ENCODE assay signal across 9 cellular contexts in the genomic region with DNA sequence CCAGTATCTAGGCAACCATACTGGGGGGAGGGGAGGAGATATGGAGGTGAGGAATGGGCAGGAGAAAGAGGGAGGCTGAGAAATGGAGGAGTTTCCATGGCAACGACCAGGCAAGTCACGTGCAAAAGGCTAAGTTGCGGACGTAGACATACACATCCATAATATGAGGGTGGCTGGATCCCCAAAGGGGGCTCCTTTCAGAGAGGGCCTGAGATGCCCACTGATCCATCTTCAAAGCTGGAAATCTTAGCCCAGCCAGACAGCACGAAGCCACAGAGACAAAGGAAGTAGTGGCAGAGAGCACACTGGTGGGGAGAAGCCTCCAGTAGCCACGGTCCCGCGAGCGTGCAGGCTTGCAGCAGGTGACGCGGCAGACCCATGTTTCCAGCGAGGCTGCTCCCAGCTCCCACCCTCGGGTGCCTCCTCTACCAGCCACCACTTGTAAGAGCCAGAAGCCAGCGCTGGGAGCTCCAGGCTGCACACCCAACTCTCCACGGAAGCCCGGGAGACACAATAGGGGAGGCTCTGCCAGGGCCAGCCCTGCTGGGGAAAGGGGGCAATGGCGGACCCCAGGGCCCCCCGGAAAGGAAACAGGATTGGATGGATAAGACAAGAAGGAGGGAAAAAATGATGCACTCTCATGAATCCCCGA. TPM values are rescaled to one million over a fixed set of nuclear protein-coding genes. Genes with fewer than 3 reads are reported as not detected.
DNase-seq lines count a peak whose midpoint lies in the region; ATAC-seq and TF ChIP-seq lines count a peak whose summit lies in the region.
"Had no signal": no experiment of that assay in that cellular context is flagged by ENCODE, and none has a peak within 500 bp of the region (broad histone marks: within the 10 kb centered on the region; RNA-seq: fewer than 3 reads in every experiment).

No MANE protein-coding gene starts in this region.

- H3K9me3 ChIP-seq in Peyer's patch = no peaks in the 10 kb centered on the region

- H3K27ac ChIP-seq in Peyer's patch (peak overlapping the region in 2 of 4 donors; percentile 62 to 79), coronary artery (peak overlapping the region in 1 of 2 donors; percentile 61)

- no peak for TF ChIP-seq POLR2A in Peyer's patch (IDR thresholded peaks at IDR 0.05)

- H3K4me3 ChIP-seq in H7 (ENCODE audit: insufficient read depth, low read depth, low read length) = peak overlapping the region; percentile 72
- peak overlapping the region; percentile 36 to 61 (median 43) for H3K4me3 ChIP-seq in Peyer's patch
- peak overlapping the region; percentile 74 for H3K4me3 ChIP-seq in coronary artery

- no peaks in the 10 kb centered on the region for H3K36me3 Mint-ChIP-seq in neural crest cell (ENCODE audit: low read depth)

- H3K27ac Mint-ChIP-seq in neural crest cell (ENCODE audit: unreplicated experiment) = peak overlapping the region; percentile 4

- H3K9me3 Mint-ChIP-seq in neural crest cell = no peaks in the 10 kb centered on the region

- H3K4me3 Mint-ChIP-seq in neural crest cell = peak overlapping the region; percentile 98

- H3K36me3 ChIP-seq in H7 (replicated peaks; ENCODE audit: control insufficient read depth, insufficient read depth, low read length) (no peaks in the 10 kb centered on the region), Peyer's patch (no peaks in the 10 kb centered on the region)

- peak; percentile 72 for DNase-seq in H7
- no peak for DNase-seq in Peyer's patch
- DNase-seq in coronary artery (ENCODE audit: low spot score) = peak; percentile 72
- no peak for DNase-seq in neural crest cell (ENCODE audit: low read depth, low spot score)
- DNase-seq in NCI-H187 treated with DMSO at 0.1 percent for 48 hours (lab: John Stamatoyannopoulos, UW) = no peak
- DNase-seq in NOMO-1 treated with dmso at 0.1 percent for 144 hours (lab: John Stamatoyannopoulos, UW; ENCODE audit: unreplicated experiment) = no peak
- no peak for DNase-seq in GM13977 (ENCODE audit: low spot score)

- peaks cover 34% of the 10 kb centered on the region for H3K27me3 Mint-ChIP-seq in neural crest cell (ENCODE audit: low read depth)

- peaks cover 0 to 19% (median 8%) of the 10 kb centered on the region in 4 donors for H3K4me1 ChIP-seq in Peyer's patch

- peaks cover 39% of the 10 kb centered on the region for H3K27me3 ChIP-seq in H7 (ENCODE audit: control insufficient read depth, insufficient read depth, low read length)
- peaks cover 0 to 7% of the 10 kb centered on the region in 2 donors for H3K27me3 ChIP-seq in Peyer's patch

- in situ Hi-C loops in GM13977 (cut with MboI; ENCODE audit: low pct_unique_long_range_greater_than_20kb, low sequenced_read_pairs, unreplicated experiment) = no loop called here

- peaks cover 44% of the 10 kb centered on the region for H3K4me1 Mint-ChIP-seq in neural crest cell

- TF ChIP-seq CTCF in Peyer's patch (IDR thresholded peaks at IDR 0.05) = no peak
- TF ChIP-seq CTCF in coronary artery (IDR thresholded peaks at IDR 0.05) = no peak
- TF ChIP-seq CTCF in neural crest cell (conservative IDR thresholded peaks at IDR 0.05) = no peak
- no peak for TF ChIP-seq CTCF in GM13977 (IDR thresholded peaks at IDR 0.05; ENCODE audit: extremely low read depth, insufficient read depth, missing control alignments)

- ATAC-seq in HG03457 (IDR thresholded peaks at IDR 0.05; ENCODE audit: unreplicated experiment) = no peak

RNA-seq across cellular contexts. Expression of gene FXYD6, which starts 0.9 kb away (rescaled TPM):
- total RNA-seq in H7 (2014; rRNA removed; shearing (Covaris generic)) = 17.8 and 32.8 TPM in 2 replicates
- total RNA-seq in Peyer's patch = 10 to 100 TPM in 3 of 4 donors, 1 to 10 TPM in 1; 5.1 to 41.3 (median 14.0) TPM
- 113 TPM in 2 replicates for total RNA-seq in neural crest cell
- total RNA-seq: bronchial epithelial cell had no signal

RNA-seq across cellular contexts. Expression of gene FXYD2, which starts 51.0 kb away (rescaled TPM):
- 0.07 and 0.66 TPM in 2 replicates for total RNA-seq in H7 (2014; rRNA removed; shearing (Covaris generic))
- total RNA-seq in Peyer's patch (1 to 10 TPM in 1 of 4 donors, under 1 TPM in 1, not detected in 2; 0.67 to 1.7 TPM), neural crest cell (0.18 and 0.26 TPM in 2 replicates)
- total RNA-seq: bronchial epithelial cell had no signal

RNA-seq across cellular contexts. Expression of gene TMPRSS13, which starts 53.7 kb away (rescaled TPM):
- 0.31 TPM in 1 of 2 replicates, not detected in the other for total RNA-seq in H7 (2014; rRNA removed; shearing (Covaris generic))
- total RNA-seq in Peyer's patch (not detected), neural crest cell (0.34 TPM in 1 of 2 replicates, not detected in the other)

Comparison
In these comparisons a context has a peak if more than half of its experiments do, and no peak if none do; other contexts are left out.
1. DNase-seq: peak in H7 (single experiment) and coronary artery (single experiment); none in Peyer's patch (0 of 3), neural crest cell (single experiment), NCI-H187 treated with DMSO at 0.1 percent for 48 hours (single experiment), NOMO-1 treated with dmso at 0.1 percent for 144 hours (single experiment) and GM13977 (single experiment).
2. Peak in every context shown above with its lines, with median percentiles within 50 percentile points of each other: H3K4me3 ChIP-seq.